In the genomic region with DNA sequence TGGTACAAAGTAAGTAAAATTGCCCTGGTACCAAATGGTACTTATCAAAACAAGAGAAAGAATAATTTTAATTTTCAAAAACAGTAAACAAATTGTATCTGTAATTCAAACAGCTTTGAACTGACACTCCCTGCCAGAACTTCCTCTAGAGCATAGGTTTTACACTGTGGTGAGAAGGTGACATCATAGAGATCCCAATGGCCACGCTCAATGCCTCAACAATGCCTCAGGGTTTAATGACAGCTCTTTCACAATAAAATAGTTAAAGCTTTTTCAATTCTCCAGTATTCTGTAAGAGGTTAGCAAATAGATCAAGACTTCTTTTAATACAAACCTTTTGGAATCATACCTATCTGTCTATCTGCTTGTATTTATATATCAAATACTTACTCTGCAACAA, we compare ENCODE assay signal across 20 cellular contexts.
DNase-seq lines count a peak whose midpoint lies in the region; ATAC-seq, FAIRE-seq and TF ChIP-seq lines count a peak whose summit lies in the region.
"Had no signal": no experiment of that assay in that cellular context is flagged by ENCODE, and none has a peak within 500 bp of the region (broad histone marks: within the 10 kb centered on the region; RNA-seq: fewer than 3 reads in every experiment).

No MANE protein-coding gene starts in this region.

- no peaks in the 10 kb centered on the region for H3K36me3 ChIP-seq in bronchial epithelial cell (ENCODE audit: control insufficient read depth, insufficient read depth, low read length)
- H3K36me3 ChIP-seq: prostate gland, stomach had no signal

- no peak for ATAC-seq in HG03432 (IDR thresholded peaks at IDR 0.05; ENCODE audit: unreplicated experiment)
- ATAC-seq: A549, left cardiac atrium had no signal

- no peak for TF ChIP-seq CTCF in bronchial epithelial cell (IDR thresholded peaks at IDR 0.05; ENCODE audit: insufficient read depth, low read length, severe bottlenecking)

- peak; percentile 12 for DNase-seq in SIG-M5 treated with dmso at 0.1 percent for 504 hours (lab: John Stamatoyannopoulos, UW; ENCODE audit: unreplicated experiment)
- no peak for DNase-seq in SIG-M5 (lab: John Stamatoyannopoulos, UW)
- DNase-seq in NCI-H460 (ENCODE audit: extremely low read depth, low read depth), result peak; percentile 40
- DNase-seq in bronchial epithelial cell (ENCODE audit: low read depth), result peak; percentile 40
- DNase-seq in effector CD8-positive, alpha-beta T cell (lab: John Stamatoyannopoulos, UW), result no peak
- DNase-seq in stimulated activated CD4-positive, alpha-beta T cell treated with anti-CD3 and anti-CD28 coated beads, Interleukin-2, amount 100 ng/mL, for 24 hours, result no peak
- DNase-seq in SK-N-DZ (ENCODE audit: low spot score), result no peak
- DNase-seq: activated effector memory CD4-positive, alpha-beta T cell treated with Interleukin-2 at 50 U/mL for 16 hours; H9; IMR-90; left cardiac atrium; NCI-H1048; NCI-H2029; NCI-H510A treated with DMSO at 0.1 percent for 48 hours; stimulated activated CD4-positive, alpha-beta T cell treated with anti-CD3 and anti-CD28 coated beads, Interleukin-2, amount 100 ng/mL, for 48 hours; stomach had no signal

- FAIRE-seq in bronchial epithelial cell (lab: Jason Lieb, UNC), result no peak
- FAIRE-seq: A549 had no signal

- H3K27me3 ChIP-seq in bronchial epithelial cell (ENCODE audit: control insufficient read depth, insufficient read depth, low read length), result no peaks in the 10 kb centered on the region
- H3K27me3 ChIP-seq: stomach had no signal

- H3K4me3 ChIP-seq in bronchial epithelial cell (ENCODE audit: low read depth, low read length), result no peak overlapping the region
- H3K4me3 ChIP-seq: A549, prostate gland, skin epidermis, stomach had no signal

Comparison
In these comparisons a context has a peak if more than half of its experiments do, and no peak if none do; other contexts are left out.
1. DNase-seq: peak in SIG-M5 treated with dmso at 0.1 percent for 504 hours (single experiment), NCI-H460 (single experiment) and bronchial epithelial cell (single experiment); none in SIG-M5 (single experiment), effector CD8-positive, alpha-beta T cell (single experiment), stimulated activated CD4-positive, alpha-beta T cell treated with anti-CD3 and anti-CD28 coated beads, Interleukin-2, amount 100 ng/mL, for 24 hours (0 of 2) and SK-N-DZ (single experiment).